Comparison of ENCODE assay signal across 9 cellular contexts in the genomic region with DNA sequence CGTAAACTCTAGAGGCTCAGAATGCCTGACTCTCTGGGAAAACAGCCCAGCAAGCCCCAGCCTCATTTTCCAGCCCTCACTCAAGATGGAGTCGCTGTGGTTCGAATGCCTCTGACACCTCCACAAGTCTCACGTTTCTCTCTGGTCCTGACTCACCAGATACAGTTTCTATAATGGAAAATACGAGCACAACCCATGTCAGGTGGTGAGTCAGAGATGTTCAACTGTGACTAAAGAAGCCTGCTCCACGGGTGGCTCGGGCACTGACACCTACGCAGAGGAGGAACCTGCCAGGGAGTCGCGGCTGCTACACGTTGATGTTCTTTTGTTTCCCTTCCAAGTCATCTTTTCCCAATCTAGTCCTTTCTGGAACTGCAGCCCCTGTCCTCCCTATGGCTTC.
DNase-seq lines count a peak whose midpoint lies in the region; ATAC-seq, FAIRE-seq and TF ChIP-seq lines count a peak whose summit lies in the region.
"Had no signal": no experiment of that assay in that cellular context is flagged by ENCODE, and none has a peak within 500 bp of the region (broad histone marks: within the 10 kb centered on the region; RNA-seq: fewer than 3 reads in every experiment).

No MANE protein-coding gene starts in this region.

- peaks cover 15% of the 10 kb centered on the region for H3K4me1 ChIP-seq in SJCRH30
- H3K4me1 ChIP-seq in colonic mucosa = no peaks in the 10 kb centered on the region

- H3K27me3 ChIP-seq in SJCRH30 (no peaks in the 10 kb centered on the region), colonic mucosa (no peaks in the 10 kb centered on the region)

- peak; percentile 58 for DNase-seq in Caki2 (ENCODE audit: low read depth)
- peak; percentile 11 to 26 for DNase-seq in SJCRH30
- DNase-seq in amniotic epithelial cell (ENCODE audit: low read depth) = peak; percentile 40
- peak; percentile 83 for DNase-seq in renal cortical epithelial cell (ENCODE audit: low read depth)
- no peak for DNase-seq in colonic mucosa
- no peak for DNase-seq in GM19239 (ENCODE audit: insufficient read length, low spot score)
- DNase-seq in SHP77 treated with DMSO at 0.1 percent for 48 hours (lab: John Stamatoyannopoulos, UW) = no peak
- DNase-seq: small intestine had no signal

- in situ Hi-C loops in Caki2 (cut with HindIII; ENCODE audit: low pct_unique_long_range_greater_than_20kb, low sequenced_read_pairs) = no loop called here

- no peak overlapping the region for H3K9ac ChIP-seq in colonic mucosa (ENCODE audit: low read depth in 2 of 2, low read length in 2 of 2)

- H3K9me3 ChIP-seq in SJCRH30 (replicated peaks) (no peaks in the 10 kb centered on the region), colonic mucosa (no peaks in the 10 kb centered on the region)

- H3K4me3 ChIP-seq in SJCRH30 (no peak overlapping the region), colonic mucosa (no peak overlapping the region)

- FAIRE-seq in GM19239 (lab: Jason Lieb, UNC) = no peak
- FAIRE-seq: small intestine had no signal

- no peak for ATAC-seq in HG02610 (IDR thresholded peaks at IDR 0.05; ENCODE audit: unreplicated experiment)

- intact Hi-C loops in colonic mucosa (cut with DNase I) = no loop called here

- TF ChIP-seq CTCF in colonic mucosa (IDR thresholded peaks at IDR 0.05) = no peak

- H3K36me3 ChIP-seq in SJCRH30 (no peaks in the 10 kb centered on the region), colonic mucosa (no peaks in the 10 kb centered on the region)

- H3K27ac ChIP-seq in SJCRH30 (no peak overlapping the region), colonic mucosa (no peak overlapping the region)

Comparison
In these comparisons a context has a peak if more than half of its experiments do, and no peak if none do; other contexts are left out.
1. DNase-seq: peak in Caki2 (single experiment), SJCRH30 (2 of 2), amniotic epithelial cell (single experiment) and renal cortical epithelial cell (single experiment); none in colonic mucosa (single experiment), GM19239 (single experiment) and SHP77 treated with DMSO at 0.1 percent for 48 hours (single experiment).